8 cellular contexts compared by ENCODE assay signal in genomic region chr3:47283596-47284364, GRCh38. TPM values are rescaled to one million over a fixed set of nuclear protein-coding genes. Genes with fewer than 3 reads are reported as not detected.
DNase-seq lines count a peak whose midpoint lies in the region; ATAC-seq and TF ChIP-seq lines count a peak whose summit lies in the region.

No MANE protein-coding gene starts in this region.

- H3K27ac ChIP-seq in body of pancreas = peak overlapping the region in 3 of 4 donors; percentile 86 to 97 (median 96)

- no peak for TF ChIP-seq POLR2A in body of pancreas (IDR thresholded peaks at IDR 0.05)

- H3K4me1 ChIP-seq in body of pancreas = peaks cover 32% of the 10 kb centered on the region

- H3K27me3 ChIP-seq in body of pancreas = no peaks in the 10 kb centered on the region

- TF ChIP-seq CTCF in GM12875 (IDR thresholded peaks at IDR 0.05; ENCODE audit: borderline replicate concordance, insufficient read depth, low read depth, low read length) = no peak
- TF ChIP-seq CTCF in body of pancreas (IDR thresholded peaks at IDR 0.05) = no peak

- H3K36me3 ChIP-seq in body of pancreas (replicated peaks in 1 of 2; ENCODE audit: insufficient read depth in 1 of 2, low read depth in 2 of 2) = no peaks in the 10 kb centered on the region

- ATAC-seq in body of pancreas = no peak
- ATAC-seq in HG02610 (IDR thresholded peaks at IDR 0.05; ENCODE audit: unreplicated experiment) = no peak
- ATAC-seq in GM21576 (IDR thresholded peaks at IDR 0.05; ENCODE audit: unreplicated experiment) = no peak

- intact Hi-C loops in body of pancreas (cut with DNase I) = loop anchor here (10.0 kb wide), 1 partner anchor 91 kb away; no protein-coding TSS in a partner anchor

- peak overlapping the region; percentile 91 for H3K4me3 ChIP-seq in GM12875 (ENCODE audit: low read depth, low read length)
- H3K4me3 ChIP-seq in body of pancreas = peak overlapping the region; percentile 82 to 95

- H3K9me3 ChIP-seq in body of pancreas = no peaks in the 10 kb centered on the region

- 32 to 35% methylated on average over 12 of the region's 12 CpGs for WGBS in body of pancreas, 2 donors

- peak; percentile 37 for DNase-seq in RPMI8226
- peak in 2 of 4 donors; percentile 8 to 14 for DNase-seq in body of pancreas
- DNase-seq in left kidney (ENCODE audit: low read depth, low spot score) = peak; percentile 29
- peak in 2 of 3 experiments; percentile 15 to 37 for DNase-seq in stimulated activated CD4-positive, alpha-beta T cell treated with anti-CD3 and anti-CD28 coated beads, TNF-alpha, amount 100 ng/mL, for 24 hours (ENCODE audit: low read depth in 3 of 3)
- DNase-seq in LoVo (ENCODE audit: low spot score) = no peak

RNA-seq across cellular contexts. Expression of gene KLHL18, which starts 1.0 kb away (rescaled TPM):
- total RNA-seq in body of pancreas = 1 to 10 TPM; 7.3 to 8.6 TPM

RNA-seq across cellular contexts. Expression of gene KIF9, which starts 1.2 kb away (rescaled TPM):
- 1 to 10 TPM; 5.6 to 8.0 TPM for total RNA-seq in body of pancreas
